33 cellular contexts compared by ENCODE assay signal in genomic region chr18:69677595-69677994, GRCh38.
"Had no signal": no experiment of that assay in that cellular context is flagged by ENCODE, and none has a peak within 500 bp of the region (broad histone marks: within the 10 kb centered on the region; RNA-seq: fewer than 3 reads in every experiment).

No MANE protein-coding gene starts in this region.

- H3K9me3 ChIP-seq: adrenal gland, ascending aorta, body of pancreas, breast epithelium had no signal

- FAIRE-seq: astrocyte, bronchial epithelial cell had no signal

- DNase-seq: activated effector memory CD4-positive, alpha-beta T cell treated with anti-CD3 and anti-CD28 coated beads, Interleukin-2, amount 50 U/mL, for 16 hours; activated effector memory CD4-positive, alpha-beta T cell treated with Interleukin-2 at 50 U/mL for 16 hours; activated gamma-delta T cell; activated gamma-delta T cell treated with Interleukin-2 at 50 U/mL for 16 hours; activated naive CD4-positive, alpha-beta T cell; activated naive CD4-positive, alpha-beta T cell treated with anti-CD3 and anti-CD28 coated beads for 36 hours; activated naive CD4-positive, alpha-beta T cell treated with anti-CD3 and anti-CD28 coated beads, Interleukin-2, amount 10 ng/mL, durations not matched to agents 7 days and 5 days; activated naive CD4-positive, alpha-beta T cell treated with anti-CD3 and anti-CD28 coated beads, Interleukin-2, amount 50 U/mL, for 16 hours; activated naive CD4-positive, alpha-beta T cell treated with Interleukin-2 at 50 U/mL for 16 hours; activated naive CD8-positive, alpha-beta T cell treated with anti-CD3 and anti-CD28 coated beads for 36 hours; activated naive CD8-positive, alpha-beta T cell treated with anti-CD3 and anti-CD28 coated beads, Interleukin-2, amount 10 ng/mL, durations not matched to agents 7 days and 5 days; activated naive CD8-positive, alpha-beta T cell treated with anti-CD3 and anti-CD28 coated beads, Interleukin-2, amount 50 U/mL, for 24 hours; activated T-cell treated with anti-CD3 and anti-CD28 coated beads, Interleukin-2, amount 50 U/mL, for 24 hours; activated T-cell treated with anti-CD3 and anti-CD28 coated beads, Interleukin-2, amount 50 U/mL, for 4 hours; activated T-cell treated with anti-CD3 and anti-CD28 coated beads, Interleukin-2, amount 50 U/mL, for 48 hours; activated T-cell treated with anti-CD3 and anti-CD28 coated beads, Interleukin-2, amount 50 U/mL, for 72 hours; adrenal gland; amniotic stem cell; amygdala; anterior cingulate cortex; aorta; body of pancreas; brain microvascular endothelial cell; caudate nucleus; central memory CD4-positive, alpha-beta T cell; cerebellar nuclear complex had no signal

- H3K27ac ChIP-seq: adrenal gland, ascending aorta, body of pancreas, brain microvascular endothelial cell, breast epithelium, cardiac muscle cell had no signal

- H3K27me3 ChIP-seq: adrenal gland, ascending aorta, body of pancreas, brain microvascular endothelial cell, breast epithelium, cardiac muscle cell had no signal

- H3K36me3 ChIP-seq: adrenal gland, ascending aorta, brain microvascular endothelial cell, breast epithelium, cardiac muscle cell had no signal

- H3K4me3 ChIP-seq: adrenal gland, ascending aorta, body of pancreas, breast epithelium, cardiac muscle cell had no signal

- H3K4me1 ChIP-seq: adrenal gland, ascending aorta, body of pancreas, breast epithelium had no signal

- ATAC-seq: activated naive CD4-positive, alpha-beta T cell treated with anti-CD3 and anti-CD28 coated beads, Interleukin-2, amount 50 U/mL, for 72 hours; activated naive CD8-positive, alpha-beta T cell treated with anti-CD3 and anti-CD28 coated beads, Interleukin-2, amount 50 U/mL, for 24 hours; activated T-cell treated with anti-CD3 and anti-CD28 coated beads, Interleukin-2, amount 50 U/mL, for 4 hours; activated T-cell treated with anti-CD3 and anti-CD28 coated beads, Interleukin-2, amount 50 U/mL, for 72 hours; activated T-helper 17 cell treated with anti-CD3 and anti-CD28 coated beads, Interleukin-2, amount 50 U/mL, for 72 hours; body of pancreas had no signal
